ENCODE assay signal across 10 cellular contexts in the genomic region with DNA sequence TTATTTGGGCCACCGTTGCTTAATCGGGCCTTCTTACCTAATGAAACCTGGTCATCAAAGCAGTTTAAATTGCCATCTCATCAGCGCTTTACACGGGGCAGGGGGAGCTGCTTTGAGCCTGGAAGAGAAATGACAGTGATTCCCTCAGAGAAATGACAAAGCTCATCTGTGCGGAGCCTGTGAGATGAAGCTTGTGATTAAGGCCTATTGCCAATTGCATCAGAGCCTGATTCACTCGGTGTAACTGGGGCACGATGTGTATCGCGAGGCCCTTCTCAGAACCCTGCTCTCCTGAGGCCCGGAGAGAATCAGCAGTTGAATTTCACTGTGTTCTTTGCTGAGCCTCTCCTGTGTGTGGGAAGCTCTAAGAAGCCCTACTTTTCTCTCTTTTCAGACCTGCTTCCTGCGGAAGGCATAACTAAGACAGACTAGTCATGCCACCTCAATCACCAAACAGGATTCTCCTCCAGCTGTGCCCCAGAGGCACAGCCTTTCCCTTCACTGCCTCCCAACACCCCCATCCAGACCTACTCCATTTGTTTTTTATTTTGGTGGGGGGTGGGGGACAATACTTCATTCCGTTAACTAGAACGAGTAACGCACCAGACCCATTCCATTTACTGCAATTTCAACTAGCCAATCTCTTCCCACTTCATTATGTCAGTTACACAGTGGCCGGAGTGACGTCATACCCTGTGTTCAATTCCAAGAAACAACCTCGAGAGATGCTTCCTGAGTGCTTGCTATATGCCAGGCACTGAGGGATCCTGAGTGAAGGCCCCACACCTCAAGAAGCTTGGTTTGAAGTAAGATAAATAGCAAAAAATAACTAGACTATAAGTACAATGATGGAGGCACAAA. TPM values are rescaled to one million over a fixed set of nuclear protein-coding genes. Genes with fewer than 3 reads are reported as not detected.
DNase-seq lines count a peak whose midpoint lies in the region; ATAC-seq, FAIRE-seq and TF ChIP-seq lines count a peak whose summit lies in the region.
"Had no signal": no experiment of that assay in that cellular context is flagged by ENCODE, and none has a peak within 500 bp of the region (broad histone marks: within the 10 kb centered on the region; RNA-seq: fewer than 3 reads in every experiment).

No MANE protein-coding gene starts in this region.

- H3K27ac ChIP-seq in SK-N-SH (ENCODE audit: low read depth in 2 of 2, low read length in 1 of 2) (peak overlapping the region; percentile 1 to 13; a peak in 2 of 4 replicates), kidney (ENCODE audit: low read depth in 2 of 2, low read length in 2 of 2) (no peak overlapping the region)

- no peak overlapping the region for H3K4me2 ChIP-seq in SK-N-SH

- H3K9me2 ChIP-seq in SK-N-SH, result no peaks in the 10 kb centered on the region

- CTCF ChIA-PET in SK-N-SH (lab: Yijun Ruan, JAX), result interaction anchor here (0.9 to 2.2 kb wide), 4 partner anchors 8 to 229 kb away, joined by 3 to 11 read pairs (median 6); a partner anchor contains a TSS

- H4K20me1 ChIP-seq in SK-N-SH (ENCODE audit: insufficient read depth), result no peaks in the 10 kb centered on the region

- TF ChIP-seq EP300 in SK-N-SH (IDR thresholded peaks at IDR 0.05; ENCODE audit: borderline replicate concordance in 1 of 2, low read depth in 1 of 2, low read length in 1 of 2), result no peak

- TF ChIP-seq RAD21 in SK-N-SH (IDR thresholded peaks at IDR 0.05; ENCODE audit: low read length), result no peak

- no peak for ATAC-seq in GM19324 (IDR thresholded peaks at IDR 0.05; ENCODE audit: low FRiP score, unreplicated experiment)

- DNase-seq in AG10803 (ENCODE audit: low read depth) (peak; percentile 85), SK-N-SH (peak; percentile 67), fibroblast of peridontal ligament (ENCODE audit: extremely low read depth) (peak; percentile 91), occipital lobe (lab: John Stamatoyannopoulos, UW) (peak; percentile 77), iPS-NIHi7 (ENCODE audit: extremely low spot score) (no peak), NCI-H1092 (lab: John Stamatoyannopoulos, UW) (no peak), kidney (no peak)
- DNase-seq: activated gamma-delta T cell, DND-41 had no signal

- TF ChIP-seq CTCF in AG10803 (conservative IDR thresholded peaks at IDR 0.05; ENCODE audit: low read length) (no peak), SK-N-SH (IDR thresholded peaks at IDR 0.05) (no peak), kidney (IDR thresholded peaks at IDR 0.05; ENCODE audit: borderline replicate concordance, extremely low read depth, insufficient read depth) (no peak)

- H3K4me3 ChIP-seq in AG10803 (ENCODE audit: low read length), result no peak overlapping the region
- no peak overlapping the region for H3K4me3 ChIP-seq in SK-N-SH (ENCODE audit: low read depth in 2 of 2, low read length in 1 of 2)
- H3K4me3 ChIP-seq in kidney (ENCODE audit: low read length in 2 of 2), result no peak overlapping the region

- H3K36me3 ChIP-seq in SK-N-SH (replicated peaks in 1 of 2; ENCODE audit: control insufficient read depth in 1 of 2, insufficient read depth in 2 of 2, low read length in 1 of 2) (no peaks in the 10 kb centered on the region), kidney (ENCODE audit: control insufficient read depth in 1 of 2, insufficient read depth in 2 of 2, low read length in 2 of 2) (no peaks in the 10 kb centered on the region)

- 49% methylated on average over 17 of the region's 17 CpGs for WGBS in SK-N-SH (ENCODE audit: low lambda C conversion rate)

- POLR2A ChIA-PET in SK-N-SH (lab: Yijun Ruan, JAX), result interaction anchor here (0.6 to 2.0 kb wide), 3 partner anchors 8 to 187 kb away, joined by 3 to 19 read pairs (median 5); a partner anchor contains a TSS

- no peak overlapping the region for H3K9ac ChIP-seq in SK-N-SH
- H3K9ac ChIP-seq in kidney (ENCODE audit: low read length in 2 of 2), result no peak overlapping the region

- H3K4me1 ChIP-seq in SK-N-SH (ENCODE audit: control insufficient read depth in 1 of 2, insufficient read depth in 2 of 2, low read depth in 1 of 2, low read length in 1 of 2) (peaks cover 0 to 8% of the 10 kb centered on the region in 2 experiments; a peak in 1 of 4 replicates), kidney (ENCODE audit: control insufficient read depth in 1 of 2, insufficient read depth in 1 of 2, low read depth in 1 of 2, low read length in 2 of 2) (no peaks in the 10 kb centered on the region)

- H3K79me2 ChIP-seq in SK-N-SH (ENCODE audit: insufficient read depth), result no peaks in the 10 kb centered on the region

- no peaks in the 10 kb centered on the region for H3K9me3 ChIP-seq in SK-N-SH
- H3K9me3 ChIP-seq in kidney (ENCODE audit: control insufficient read depth in 1 of 2, low read length in 2 of 2), result no peaks in the 10 kb centered on the region

- no peak for FAIRE-seq in kidney (lab: Jason Lieb, UNC)

- no peaks in the 10 kb centered on the region for H3F3A ChIP-seq in SK-N-SH (replicated peaks; ENCODE audit: insufficient read depth)

- intact Hi-C loops in kidney (cut with DNase I), result no loop called here

- no peaks in the 10 kb centered on the region for H3K27me3 ChIP-seq in SK-N-SH (ENCODE audit: insufficient read depth)

- H2AFZ ChIP-seq in SK-N-SH (ENCODE audit: low read depth), result peak overlapping the region; percentile 66

TF ChIP-seq in SK-N-SH, 30 proteins besides CTCF, POLR2A, EP300 and RAD21:
- TF ChIP-seq CHD2 (IDR thresholded peaks at IDR 0.05; ENCODE audit: low read length, partially characterized antibody), result peak; percentile 82
- TF ChIP-seq MXI1 (IDR thresholded peaks at IDR 0.05; ENCODE audit: low read depth, low read length), result no peak
- TF ChIP-seq EZH2phosphoT487 (IDR thresholded peaks at IDR 0.05; ENCODE audit: borderline replicate concordance, low read depth), result no peak
- TF ChIP-seq GATA2 (CRISPR knock-in tag; IDR thresholded peaks at IDR 0.05), result peak; percentile 77

RNA-seq across cellular contexts. Expression of a gene that starts 8.9 kb away (rescaled TPM):
- polyA plus RNA-seq in SK-N-SH (2012; rRNA removed) (15.1 and 15.4 TPM in 2 replicates), kidney (ENCODE audit: insufficient read depth, low read depth, low replicate concordance) (12.7 TPM)
- polyA plus RNA-seq in SK-N-SH (2012; cell fraction: cytosol; rRNA removed), result 15.3 and 16.6 TPM in 2 replicates
- polyA plus RNA-seq in SK-N-SH (2012; cell fraction: nucleus; rRNA removed), result 22.7 and 28.0 TPM in 2 replicates
- total RNA-seq in occipital lobe (154 TPM), kidney (26.8 TPM)

Comparison
In these comparisons a context has a peak if more than half of its experiments do, and no peak if none do; other contexts are left out.
1. DNase-seq: peak in AG10803 (single experiment), SK-N-SH (single experiment), fibroblast of peridontal ligament (single experiment) and occipital lobe (single experiment); none in iPS-NIHi7 (single experiment), NCI-H1092 (single experiment) and kidney (single experiment).
2. H3K27ac ChIP-seq: peak in SK-N-SH (2 of 2); none in kidney (0 of 2).